In the genomic region with DNA sequence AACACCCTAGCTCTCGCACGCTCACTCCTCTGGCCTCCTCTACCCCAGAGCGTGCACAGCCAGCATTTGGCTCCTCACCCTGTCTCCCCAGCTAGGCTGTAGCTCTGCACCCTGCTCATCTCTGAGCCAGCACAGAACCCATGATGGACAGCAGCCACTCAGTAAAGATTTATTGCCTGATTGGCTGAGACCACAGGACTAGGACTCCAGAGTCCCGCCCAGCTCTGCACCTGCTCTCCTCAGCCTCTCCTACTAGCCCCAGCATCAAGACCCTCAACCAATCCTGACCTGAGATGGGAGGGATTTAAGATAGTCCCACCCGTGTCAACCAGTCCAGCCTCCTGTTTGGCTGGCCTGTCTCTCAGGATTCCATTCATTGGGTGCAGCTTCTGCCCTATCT, we compare ENCODE assay signal across 10 cellular contexts. TPM values are rescaled to one million over a fixed set of nuclear protein-coding genes. Genes with fewer than 3 reads are reported as not detected.
A peak's percentile ranks its signal among the peaks of the same experiment; 100 is the strongest.
DNase-seq lines count a peak whose midpoint lies in the region; ATAC-seq, FAIRE-seq and TF ChIP-seq lines count a peak whose summit lies in the region.
"Had no signal": no experiment of that assay in that cellular context is flagged by ENCODE, and none has a peak within 500 bp of the region (broad histone marks: within the 10 kb centered on the region; RNA-seq: fewer than 3 reads in every experiment).

No MANE protein-coding gene starts in this region.

- ATAC-seq in GM12878 (peak; percentile 49; the same call in 1 of the 3 replicates), GM18873 (IDR thresholded peaks at IDR 0.05; ENCODE audit: low FRiP score, unreplicated experiment) (no peak)

- no peaks in the 10 kb centered on the region for H3K4me1 ChIP-seq in GM12878 (ENCODE audit: control insufficient read depth, insufficient read depth, low read length)
- no peaks in the 10 kb centered on the region for H3K4me1 ChIP-seq in mesendoderm (ENCODE audit: control insufficient read depth, low read depth, low read length)
- H3K4me1 ChIP-seq in ascending aorta, result no peaks in the 10 kb centered on the region
- no peaks in the 10 kb centered on the region for H3K4me1 ChIP-seq in esophagus squamous epithelium

- no peaks in the 10 kb centered on the region for H3K79me1 ChIP-seq in mesendoderm (ENCODE audit: low read length)

- H3K27me3 ChIP-seq in GM12878 (replicated peaks in 1 of 2; ENCODE audit: control insufficient read depth in 2 of 2, insufficient read depth in 2 of 2, low read length in 1 of 2) (no peaks in the 10 kb centered on the region; a peak in 3 of 4 replicates), mesendoderm (ENCODE audit: insufficient read depth, low read length, poor library complexity) (no peaks in the 10 kb centered on the region), ascending aorta (no peaks in the 10 kb centered on the region), esophagus squamous epithelium (peaks cover 0 to 57% (median 0%) of the 10 kb centered on the region in 4 donors)

- no peak overlapping the region for H2BK15ac ChIP-seq in mesendoderm (replicated peaks; ENCODE audit: low read depth)

- no peak for TF ChIP-seq RAD21 in GM12878 (IDR thresholded peaks at IDR 0.05; ENCODE audit: insufficient read depth, low read depth, low read length)

- no peak overlapping the region for H2AFZ ChIP-seq in GM12878 (ENCODE audit: control insufficient read depth, low read depth, low read length)

- in situ Hi-C loops in GM12878 (cut with MboI), result no loop called here

- H3K9me3 ChIP-seq in GM12878 (replicated peaks; ENCODE audit: control insufficient read depth, insufficient read depth, low read length), result no peaks in the 10 kb centered on the region
- H3K9me3 ChIP-seq in ascending aorta, result no peaks in the 10 kb centered on the region
- H3K9me3 ChIP-seq in esophagus squamous epithelium, result no peaks in the 10 kb centered on the region

- POLR2A ChIA-PET in GM12878 (lab: Charles Lee), result no interaction called here

- no peak overlapping the region for H3K56ac ChIP-seq in mesendoderm (ENCODE audit: low read length)

- H3K27ac ChIP-seq in GM12878 (ENCODE audit: control insufficient read depth, insufficient read depth) (no peak overlapping the region), mesendoderm (ENCODE audit: low read depth, low read length) (no peak overlapping the region), ascending aorta (no peak overlapping the region), esophagus squamous epithelium (no peak overlapping the region)

- H3K18ac ChIP-seq in mesendoderm (ENCODE audit: low read length), result no peak overlapping the region

- RAD21 ChIA-PET in GM12878 (lab: Charles Lee; ENCODE audit: unreplicated experiment), result no interaction called here

- H4K8ac ChIP-seq in mesendoderm (ENCODE audit: low read depth, low read length), result no peak overlapping the region

- H3K23ac ChIP-seq in mesendoderm (ENCODE audit: low read length), result no peak overlapping the region

- no peak overlapping the region for H2AK5ac ChIP-seq in mesendoderm (ENCODE audit: low read length)

- H3K4me3 ChIP-seq in GM12878 (no peak overlapping the region), mesendoderm (ENCODE audit: low read length) (no peak overlapping the region), ascending aorta (no peak overlapping the region), esophagus squamous epithelium (no peak overlapping the region)
- H3K4me3 ChIP-seq: lung had no signal

- H4K5ac ChIP-seq in mesendoderm (ENCODE audit: low read length), result no peak overlapping the region

- no peaks in the 10 kb centered on the region for H4K20me1 ChIP-seq in GM12878 (ENCODE audit: control insufficient read depth, insufficient read depth)

- intact Hi-C loops in GM12878 (cut with micrococcal nuclease; ENCODE audit: unreplicated experiment) (no loop called here), ascending aorta (cut with DNase I) (no loop called here), esophagus squamous epithelium (cut with DNase I) (no loop called here)

- no TSS peak for BruUV-seq in GM12878 (replicated peaks; lab: Mats Ljungman, UMichigan)

- no peak for TF ChIP-seq EP300 in GM12878 (IDR thresholded peaks at IDR 0.05; ENCODE audit: borderline replicate concordance in 1 of 2, control insufficient read depth in 1 of 2, low read depth in 2 of 2, low read length in 2 of 2)

- H3K4me2 ChIP-seq in GM12878 (ENCODE audit: control insufficient read depth, insufficient read depth) (no peak overlapping the region), mesendoderm (ENCODE audit: low read length) (no peak overlapping the region)

- H2BK120ac ChIP-seq in mesendoderm (ENCODE audit: low read depth, low read length), result no peak overlapping the region

- H3K36me3 ChIP-seq in GM12878 (ENCODE audit: control insufficient read depth in 2 of 2, insufficient read depth in 2 of 2, low read length in 1 of 2) (no peaks in the 10 kb centered on the region), mesendoderm (ENCODE audit: control insufficient read depth, insufficient read depth, low read length) (no peaks in the 10 kb centered on the region), ascending aorta (no peaks in the 10 kb centered on the region), esophagus squamous epithelium (no peaks in the 10 kb centered on the region)

- CTCF ChIA-PET in GM12878 (lab: Yijun Ruan, JAX), result interaction anchor here (2.0 kb wide), 1 partner anchor 12 kb away, joined by 5 read pairs; no protein-coding TSS in a partner anchor

- no peaks in the 10 kb centered on the region for H3K79me2 ChIP-seq in GM12878 (ENCODE audit: control insufficient read depth, insufficient read depth, low read length)
- no peaks in the 10 kb centered on the region for H3K79me2 ChIP-seq in mesendoderm (ENCODE audit: control insufficient read depth, insufficient read depth, low read length)

- H3K4ac ChIP-seq in mesendoderm (ENCODE audit: low read depth, low read length), result no peak overlapping the region

- SMC1A ChIA-PET in GM12878 (lab: Charles Lee; ENCODE audit: uncharacterized antibody, unreplicated experiment), result interaction anchor here (0.7 to 1.2 kb wide), 2 partner anchors 12 to 386 kb away, joined by 3 to 5 read pairs; no protein-coding TSS in a partner anchor

- DNase-seq in ELF-1 (ENCODE audit: low read depth, low spot score) (peak; percentile 86), NCI-H1436 (lab: John Stamatoyannopoulos, UW) (peak; percentile 43), GM12878 (ENCODE audit: low read depth, low spot score) (no peak), mesendoderm (peak; percentile 81), ascending aorta (ENCODE audit: low spot score in 2 of 2) (no peak), esophagus squamous epithelium (lab: John Stamatoyannopoulos, UW) (no peak)
- DNase-seq in effector CD8-positive, alpha-beta T cell (lab: John Stamatoyannopoulos, UW), result no peak
- DNase-seq: activated CD8-positive, alpha-beta memory T cell treated with anti-CD3 and anti-CD28 coated beads, Interleukin-2, amount 50 U/mL, for 48 hours had no signal

- TF ChIP-seq POLR2A in GM12878 (IDR thresholded peaks at IDR 0.05; ENCODE audit: low read depth, low read length), result no peak
- TF ChIP-seq POLR2A in esophagus squamous epithelium (IDR thresholded peaks at IDR 0.05), result no peak

- no peak overlapping the region for H2BK5ac ChIP-seq in mesendoderm (ENCODE audit: low read length)

- 40% methylated on average over 5 of the region's 5 CpGs for WGBS in GM12878 (ENCODE audit: insufficient coverage, insufficient replicate concordance, low lambda C conversion rate, missing lambda C conversion rate)
- WGBS in mesendoderm (ENCODE audit: extremely low coverage, insufficient coverage, low lambda C conversion rate), result no CpG with 5 or more reads among the region's 5 CpGs
- 62 to 78% methylated on average over 4 of the region's 5 CpGs for WGBS in esophagus squamous epithelium, 2 donors

- TF ChIP-seq CTCF in GM12878 (IDR thresholded peaks at IDR 0.05 in 2 of 3, conservative IDR thresholded peaks at IDR 0.05 in 1 of 3; ENCODE audit: control insufficient read depth in 2 of 3, extremely low read depth in 1 of 3, insufficient read depth in 1 of 3, low read depth in 3 of 3, low read length in 3 of 3), result no peak
- no peak for TF ChIP-seq CTCF in ascending aorta (IDR thresholded peaks at IDR 0.05)
- no peak for TF ChIP-seq CTCF in esophagus squamous epithelium (IDR thresholded peaks at IDR 0.05)

- no peak overlapping the region for H3K9ac ChIP-seq in GM12878 (ENCODE audit: control insufficient read depth, insufficient read depth, low read length)
- no peak overlapping the region for H3K9ac ChIP-seq in mesendoderm (ENCODE audit: low read length)

- FAIRE-seq in GM12878 (lab: Jason Lieb, UNC), result no peak

RNA-seq across cellular contexts. Expression of gene C1QB, which starts 9.3 kb away (rescaled TPM):
- not detected in 2 replicates for total RNA-seq in GM12878 (2013; cell fraction: nucleolus; rRNA removed)
- total RNA-seq in GM12878 (2014; rRNA removed), result not detected in 2 replicates
- total RNA-seq in GM12878 (2014; rRNA removed; fragmentation: Illumina TruSeq; extraction: Trizol), result not detected in 2 replicates
- total RNA-seq in GM12878 (2021), result 0.19 and 0.62 TPM in 2 replicates
- not detected for polyA plus RNA-seq in GM12878 (2011; ENCODE audit: low read depth)
- not detected in 2 replicates for polyA plus RNA-seq in GM12878 (2011; rRNA removed)
- polyA plus RNA-seq in GM12878 (2011; cell fraction: cytosol; rRNA removed), result 0.04 TPM in 1 of 2 replicates, not detected in the other
- polyA plus RNA-seq in GM12878 (2011; cell fraction: nucleus; rRNA removed), result not detected in 2 replicates
- polyA plus RNA-seq in GM12878 (2012), result not detected in 2 replicates
- not detected in 2 replicates for polyA plus RNA-seq in GM12878 (2014; fragmentation: Illumina TruSeq; extraction: Trizol)
- not detected for polyA plus RNA-seq in GM12878 (2014; fragmentation: Nextera tagmentation; extraction: Ambion mirVana)
- polyA plus RNA-seq in GM12878 (2014; rRNA removed), result not detected in 2 replicates
- polyA plus RNA-seq in GM12878 (2016; fragmentation: Nextera tagmentation; extraction: Ambion mirVana), result not detected
- not detected in 2 replicates for polyA minus RNA-seq in GM12878 (2011; rRNA and poly(A)+ RNA removed)
- polyA minus RNA-seq in GM12878 (2011; cell fraction: cytosol; rRNA and poly(A)+ RNA removed), result not detected in 2 replicates
- polyA minus RNA-seq in GM12878 (2011; cell fraction: nucleus; rRNA and poly(A)+ RNA removed), result not detected in 2 replicates
- not detected for polyA plus RNA-seq in mesendoderm (2013, experiment 1 of 2)
- polyA plus RNA-seq in mesendoderm (2013, experiment 2 of 2), result not detected
- 454 TPM for total RNA-seq in ascending aorta
- 100 to 1,000 TPM in 2 of 4 donors, 10 to 100 TPM in 1, 1 to 10 TPM in 1; 7.1 to 240 (median 110) TPM for total RNA-seq in esophagus squamous epithelium

RNA-seq across cellular contexts. Expression of gene C1QC, which starts 18.9 kb away (rescaled TPM):
- total RNA-seq in GM12878 (2013; cell fraction: nucleolus; rRNA removed), result not detected in 2 replicates
- total RNA-seq in GM12878 (2014; rRNA removed) (not detected in 2 replicates), GM12878 (2014; rRNA removed; fragmentation: Illumina TruSeq; extraction: Trizol) (not detected in 2 replicates), GM12878 (2021) (0.64 and 0.74 TPM in 2 replicates), ascending aorta (350 TPM), esophagus squamous epithelium (100 to 1,000 TPM in 2 of 4 donors, 10 to 100 TPM in 1, 1 to 10 TPM in 1; 9.7 to 153 (median 74.8) TPM)
- polyA plus RNA-seq in GM12878 (2011; ENCODE audit: low read depth), result not detected
- polyA plus RNA-seq in GM12878 (2011; rRNA removed) (not detected in 2 replicates), GM12878 (2014; fragmentation: Illumina TruSeq; extraction: Trizol) (not detected in 2 replicates), GM12878 (2014; fragmentation: Nextera tagmentation; extraction: Ambion mirVana) (not detected), GM12878 (2014; rRNA removed) (not detected in 2 replicates), GM12878 (2016; fragmentation: Nextera tagmentation; extraction: Ambion mirVana) (not detected)
- not detected in 2 replicates for polyA plus RNA-seq in GM12878 (2011; cell fraction: cytosol; rRNA removed)
- not detected in 2 replicates for polyA plus RNA-seq in GM12878 (2011; cell fraction: nucleus; rRNA removed)
- polyA plus RNA-seq in GM12878 (2012), result not detected in 2 replicates
- not detected in 2 replicates for polyA minus RNA-seq in GM12878 (2011; rRNA and poly(A)+ RNA removed)
- not detected in 2 replicates for polyA minus RNA-seq in GM12878 (2011; cell fraction: cytosol; rRNA and poly(A)+ RNA removed)
- not detected in 2 replicates for polyA minus RNA-seq in GM12878 (2011; cell fraction: nucleus; rRNA and poly(A)+ RNA removed)
- not detected for polyA plus RNA-seq in mesendoderm (2013, experiment 1 of 2)
- not detected for polyA plus RNA-seq in mesendoderm (2013, experiment 2 of 2)

RNA-seq across cellular contexts. Expression of gene C1QA, which starts 25.9 kb away (rescaled TPM):
- total RNA-seq in GM12878 (2013; cell fraction: nucleolus; rRNA removed), result not detected in 2 replicates
- total RNA-seq in GM12878 (2014; rRNA removed) (not detected in 2 replicates), GM12878 (2014; rRNA removed; fragmentation: Illumina TruSeq; extraction: Trizol) (not detected in 2 replicates), GM12878 (2021) (0.24 and 0.59 TPM in 2 replicates), ascending aorta (202 TPM), esophagus squamous epithelium (100 to 1,000 TPM in 2 of 4 donors, 10 to 100 TPM in 2; 11.7 to 167 (median 68.4) TPM)
- not detected for polyA plus RNA-seq in GM12878 (2011; ENCODE audit: low read depth)
- polyA plus RNA-seq in GM12878 (2011; rRNA removed) (not detected in 2 replicates), GM12878 (2014; fragmentation: Illumina TruSeq; extraction: Trizol) (not detected in 2 replicates), GM12878 (2014; fragmentation: Nextera tagmentation; extraction: Ambion mirVana) (not detected), GM12878 (2014; rRNA removed) (not detected in 2 replicates), GM12878 (2016; fragmentation: Nextera tagmentation; extraction: Ambion mirVana) (not detected)
- not detected in 2 replicates for polyA plus RNA-seq in GM12878 (2011; cell fraction: cytosol; rRNA removed)
- polyA plus RNA-seq in GM12878 (2011; cell fraction: nucleus; rRNA removed), result not detected in 2 replicates
- polyA plus RNA-seq in GM12878 (2012), result not detected in 2 replicates
- not detected in 2 replicates for polyA minus RNA-seq in GM12878 (2011; rRNA and poly(A)+ RNA removed)
- polyA minus RNA-seq in GM12878 (2011; cell fraction: cytosol; rRNA and poly(A)+ RNA removed), result not detected in 2 replicates
- polyA minus RNA-seq in GM12878 (2011; cell fraction: nucleus; rRNA and poly(A)+ RNA removed), result not detected in 2 replicates
- not detected for polyA plus RNA-seq in mesendoderm (2013, experiment 1 of 2)
- not detected for polyA plus RNA-seq in mesendoderm (2013, experiment 2 of 2)

RNA-seq across cellular contexts. Expression of gene EPHB2, which starts 48.3 kb away (rescaled TPM):
- 1.6 and 3.4 TPM in 2 replicates for total RNA-seq in GM12878 (2013; cell fraction: nucleolus; rRNA removed)
- total RNA-seq in GM12878 (2014; rRNA removed) (1.7 and 2.6 TPM in 2 replicates), GM12878 (2014; rRNA removed; fragmentation: Illumina TruSeq; extraction: Trizol) (0.92 and 0.94 TPM in 2 replicates), GM12878 (2021) (2.0 and 3.3 TPM in 2 replicates), ascending aorta (3.2 TPM), esophagus squamous epithelium (1 to 10 TPM in 2 of 4 donors, under 1 TPM in 2; 0.08 to 3.4 (median 1.9) TPM)
- 0.07 TPM for polyA plus RNA-seq in GM12878 (2011; ENCODE audit: low read depth)
- polyA plus RNA-seq in GM12878 (2011; rRNA removed) (0.13 and 0.68 TPM in 2 replicates), GM12878 (2014; fragmentation: Illumina TruSeq; extraction: Trizol) (0.68 and 1.2 TPM in 2 replicates), GM12878 (2014; fragmentation: Nextera tagmentation; extraction: Ambion mirVana) (under 1 TPM; 0.13 to 0.31 TPM), GM12878 (2014; rRNA removed) (1.2 and 1.6 TPM in 2 replicates), GM12878 (2016; fragmentation: Nextera tagmentation; extraction: Ambion mirVana) (under 1 TPM; 0.24 to 0.91 TPM)
- 0.73 and 0.84 TPM in 2 replicates for polyA plus RNA-seq in GM12878 (2011; cell fraction: cytosol; rRNA removed)
- 1.1 and 2.1 TPM in 2 replicates for polyA plus RNA-seq in GM12878 (2011; cell fraction: nucleus; rRNA removed)
- 0.22 and 0.46 TPM in 2 replicates for polyA plus RNA-seq in GM12878 (2012)
- 2.3 and 3.2 TPM in 2 replicates for polyA minus RNA-seq in GM12878 (2011; rRNA and poly(A)+ RNA removed)
- polyA minus RNA-seq in GM12878 (2011; cell fraction: cytosol; rRNA and poly(A)+ RNA removed), result 0.31 and 0.40 TPM in 2 replicates
- 0.77 and 0.97 TPM in 2 replicates for polyA minus RNA-seq in GM12878 (2011; cell fraction: nucleus; rRNA and poly(A)+ RNA removed)
- 5.6 TPM for polyA plus RNA-seq in mesendoderm (2013, experiment 1 of 2)
- polyA plus RNA-seq in mesendoderm (2013, experiment 2 of 2), result 6.2 TPM

Comparison
In these comparisons a context has a peak if more than half of its experiments do, and no peak if none do; other contexts are left out.
1. DNase-seq: peak in ELF-1 (single experiment), NCI-H1436 (single experiment) and mesendoderm (single experiment); none in GM12878 (single experiment), ascending aorta (0 of 2), effector CD8-positive, alpha-beta T cell (single experiment) and esophagus squamous epithelium (single experiment).
2. RNA of gene C1QB, which starts 9.3 kb away (total RNA-seq): 454 TPM in ascending aorta (single experiment) and 7.1 to 240 TPM in esophagus squamous epithelium; 0.19 to 0.62 TPM in GM12878; every median in the first group is over 4 times any median in the second.
3. RNA of gene C1QC, which starts 18.9 kb away (total RNA-seq): 350 TPM in ascending aorta (single experiment) and 9.7 to 153 TPM in esophagus squamous epithelium; 0.64 to 0.74 TPM in GM12878; every median in the first group is over 4 times any median in the second.
4. RNA of gene C1QA, which starts 25.9 kb away (total RNA-seq): 202 TPM in ascending aorta (single experiment) and 11.7 to 167 TPM in esophagus squamous epithelium; 0.24 to 0.59 TPM in GM12878; every median in the first group is over 4 times any median in the second.